Comparison of ENCODE assay signal across 11 cellular contexts in the genomic region with DNA sequence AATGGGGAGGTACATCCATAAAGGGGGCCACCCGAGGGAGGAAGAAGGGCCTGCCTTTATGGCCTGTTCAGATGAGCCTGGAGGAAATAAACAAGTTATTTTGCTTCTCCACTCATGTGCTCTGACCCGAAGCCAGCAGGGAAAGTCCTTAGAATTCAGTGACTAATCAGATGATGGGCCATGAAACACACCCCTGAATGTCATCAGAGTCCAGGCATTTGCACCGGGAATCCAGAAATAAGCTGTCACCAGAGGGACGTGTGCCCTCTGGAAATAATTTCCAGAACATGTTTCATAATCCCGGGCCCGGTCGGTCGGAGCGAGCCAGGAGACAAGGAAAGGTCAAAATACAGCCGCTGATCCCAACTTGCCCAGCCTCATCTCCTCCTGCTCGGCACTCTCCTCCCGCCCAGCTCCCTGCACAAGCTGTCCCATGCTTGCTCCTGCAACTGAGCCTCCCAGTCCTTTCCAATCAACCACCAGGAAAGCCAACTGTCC.
A peak's percentile ranks its signal among the peaks of the same experiment; 100 is the strongest.
DNase-seq lines count a peak whose midpoint lies in the region; ATAC-seq and TF ChIP-seq lines count a peak whose summit lies in the region.
"Had no signal": no experiment of that assay in that cellular context is flagged by ENCODE, and none has a peak within 500 bp of the region (broad histone marks: within the 10 kb centered on the region; RNA-seq: fewer than 3 reads in every experiment).

No MANE protein-coding gene starts in this region.

- H3K36me3 ChIP-seq in parathyroid adenoma (ENCODE audit: control insufficient read depth, insufficient read depth, low read length) = no peaks in the 10 kb centered on the region

- H3K27ac ChIP-seq in parathyroid adenoma = peak overlapping the region; percentile 32

- H3K9ac ChIP-seq in parathyroid adenoma = no peak overlapping the region

- ATAC-seq in SK-N-SH treated with all-trans-retinoic acid at 6 μM for 48 hours (peak; percentile 38), HG03460 (IDR thresholded peaks at IDR 0.05; ENCODE audit: unreplicated experiment) (no peak)
- ATAC-seq: CD8-positive, alpha-beta T cell had no signal

- no peak overlapping the region for H3K4me2 ChIP-seq in parathyroid adenoma (ENCODE audit: low read length)

- no peaks in the 10 kb centered on the region for H3K9me3 ChIP-seq in parathyroid adenoma (ENCODE audit: control insufficient read depth, low read length)

- TF ChIP-seq CTCF in AG09319 (IDR thresholded peaks at IDR 0.05; ENCODE audit: low read depth, low read length) = no peak
- TF ChIP-seq CTCF in fibroblast of villous mesenchyme (IDR thresholded peaks at IDR 0.05; ENCODE audit: insufficient read depth, low read depth, low read length) = no peak
- TF ChIP-seq CTCF in parathyroid adenoma (IDR thresholded peaks at IDR 0.05) = no peak

- H3K79me2 ChIP-seq in parathyroid adenoma = peaks cover 37% of the 10 kb centered on the region

- peaks cover 13% of the 10 kb centered on the region for H3K4me1 ChIP-seq in parathyroid adenoma

- no peak overlapping the region for H2AFZ ChIP-seq in parathyroid adenoma

- peak; percentile 68 for DNase-seq in AG09319 (ENCODE audit: extremely low read depth, low read depth)
- DNase-seq in fibroblast of villous mesenchyme (ENCODE audit: low read depth) = peak; percentile 63
- no peak for DNase-seq in erythroblast (lab: John Stamatoyannopoulos, UW)
- no peak for DNase-seq in SW 1271 (lab: John Stamatoyannopoulos, UW)
- DNase-seq in effector CD4-positive, alpha-beta T cell = no peak
- DNase-seq: activated CD4-positive, alpha-beta T cell treated with anti-CD3 and anti-CD28 coated beads for 4 hours; CD8-positive, alpha-beta T cell; NCI-H1105 had no signal

- H3K4me3 ChIP-seq in fibroblast of villous mesenchyme (ENCODE audit: low read depth, low read length) = no peak overlapping the region
- no peak overlapping the region for H3K4me3 ChIP-seq in parathyroid adenoma (ENCODE audit: low read depth, low read length)

- no peaks in the 10 kb centered on the region for H3K27me3 ChIP-seq in parathyroid adenoma (ENCODE audit: control insufficient read depth, insufficient read depth, low read length)

- TF ChIP-seq POLR2A in erythroblast (IDR thresholded peaks at IDR 0.05; ENCODE audit: low read length) = no peak

TF ChIP-seq in SK-N-SH treated with all-trans-retinoic acid at 6 μM for 48 hours, 23 proteins besides CTCF, POLR2A, EP300 and RAD21:
- TF ChIP-seq, protein P1, sequence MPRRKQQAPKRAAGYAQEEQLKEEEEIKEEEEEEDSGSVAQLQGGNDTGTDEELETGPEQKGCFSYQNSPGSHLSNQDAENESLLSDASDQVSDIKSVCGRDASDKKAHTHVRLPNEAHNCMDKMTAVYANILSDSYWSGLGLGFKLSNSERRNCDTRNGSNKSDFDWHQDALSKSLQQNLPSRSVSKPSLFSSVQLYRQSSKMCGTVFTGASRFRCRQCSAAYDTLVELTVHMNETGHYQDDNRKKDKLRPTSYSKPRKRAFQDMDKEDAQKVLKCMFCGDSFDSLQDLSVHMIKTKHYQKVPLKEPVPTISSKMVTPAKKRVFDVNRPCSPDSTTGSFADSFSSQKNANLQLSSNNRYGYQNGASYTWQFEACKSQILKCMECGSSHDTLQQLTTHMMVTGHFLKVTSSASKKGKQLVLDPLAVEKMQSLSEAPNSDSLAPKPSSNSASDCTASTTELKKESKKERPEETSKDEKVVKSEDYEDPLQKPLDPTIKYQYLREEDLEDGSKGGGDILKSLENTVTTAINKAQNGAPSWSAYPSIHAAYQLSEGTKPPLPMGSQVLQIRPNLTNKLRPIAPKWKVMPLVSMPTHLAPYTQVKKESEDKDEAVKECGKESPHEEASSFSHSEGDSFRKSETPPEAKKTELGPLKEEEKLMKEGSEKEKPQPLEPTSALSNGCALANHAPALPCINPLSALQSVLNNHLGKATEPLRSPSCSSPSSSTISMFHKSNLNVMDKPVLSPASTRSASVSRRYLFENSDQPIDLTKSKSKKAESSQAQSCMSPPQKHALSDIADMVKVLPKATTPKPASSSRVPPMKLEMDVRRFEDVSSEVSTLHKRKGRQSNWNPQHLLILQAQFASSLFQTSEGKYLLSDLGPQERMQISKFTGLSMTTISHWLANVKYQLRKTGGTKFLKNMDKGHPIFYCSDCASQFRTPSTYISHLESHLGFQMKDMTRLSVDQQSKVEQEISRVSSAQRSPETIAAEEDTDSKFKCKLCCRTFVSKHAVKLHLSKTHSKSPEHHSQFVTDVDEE (CRISPR knock-in tag; IDR thresholded peaks at IDR 0.05) = no peak
- TF ChIP-seq ARNTL (CRISPR knock-in tag; IDR thresholded peaks at IDR 0.05; ENCODE audit: borderline replicate concordance, low read depth) (no peak), OSR1 (CRISPR knock-in tag; IDR thresholded peaks at IDR 0.05) (no peak), TCF4 (CRISPR knock-in tag; IDR thresholded peaks at IDR 0.05; ENCODE audit: borderline replicate concordance) (no peak), ZNF565 (CRISPR knock-in tag; conservative IDR thresholded peaks at IDR 0.05; ENCODE audit: low read depth) (no peak), ISL1 (CRISPR knock-in tag; IDR thresholded peaks at IDR 0.05) (no peak), ZFP3 (CRISPR knock-in tag; IDR thresholded peaks at IDR 0.05) (no peak), GLIS3 (CRISPR knock-in tag; IDR thresholded peaks at IDR 0.05) (no peak), ZNF70 (CRISPR knock-in tag; IDR thresholded peaks at IDR 0.05) (no peak), RARB (CRISPR knock-in tag; IDR thresholded peaks at IDR 0.05) (no peak), ZFP30 (CRISPR knock-in tag; IDR thresholded peaks at IDR 0.05) (no peak), ESRRG (CRISPR knock-in tag; IDR thresholded peaks at IDR 0.05) (no peak), SNAI2 (CRISPR knock-in tag; IDR thresholded peaks at IDR 0.05) (no peak)
- TF ChIP-seq, protein P2, sequence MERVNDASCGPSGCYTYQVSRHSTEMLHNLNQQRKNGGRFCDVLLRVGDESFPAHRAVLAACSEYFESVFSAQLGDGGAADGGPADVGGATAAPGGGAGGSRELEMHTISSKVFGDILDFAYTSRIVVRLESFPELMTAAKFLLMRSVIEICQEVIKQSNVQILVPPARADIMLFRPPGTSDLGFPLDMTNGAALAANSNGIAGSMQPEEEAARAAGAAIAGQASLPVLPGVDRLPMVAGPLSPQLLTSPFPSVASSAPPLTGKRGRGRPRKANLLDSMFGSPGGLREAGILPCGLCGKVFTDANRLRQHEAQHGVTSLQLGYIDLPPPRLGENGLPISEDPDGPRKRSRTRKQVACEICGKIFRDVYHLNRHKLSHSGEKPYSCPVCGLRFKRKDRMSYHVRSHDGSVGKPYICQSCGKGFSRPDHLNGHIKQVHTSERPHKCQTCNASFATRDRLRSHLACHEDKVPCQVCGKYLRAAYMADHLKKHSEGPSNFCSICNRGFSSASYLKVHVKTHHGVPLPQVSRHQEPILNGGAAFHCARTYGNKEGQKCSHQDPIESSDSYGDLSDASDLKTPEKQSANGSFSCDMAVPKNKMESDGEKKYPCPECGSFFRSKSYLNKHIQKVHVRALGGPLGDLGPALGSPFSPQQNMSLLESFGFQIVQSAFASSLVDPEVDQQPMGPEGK (CRISPR knock-in tag; IDR thresholded peaks at IDR 0.05; ENCODE audit: borderline replicate concordance) = no peak

Comparison
In these comparisons a context has a peak if more than half of its experiments do, and no peak if none do; other contexts are left out.
1. DNase-seq: peak in AG09319 (single experiment) and fibroblast of villous mesenchyme (single experiment); none in erythroblast (0 of 2), SW 1271 (0 of 2) and effector CD4-positive, alpha-beta T cell (single experiment).